ENCODE assay signal across 8 cellular contexts in the genomic region with DNA sequence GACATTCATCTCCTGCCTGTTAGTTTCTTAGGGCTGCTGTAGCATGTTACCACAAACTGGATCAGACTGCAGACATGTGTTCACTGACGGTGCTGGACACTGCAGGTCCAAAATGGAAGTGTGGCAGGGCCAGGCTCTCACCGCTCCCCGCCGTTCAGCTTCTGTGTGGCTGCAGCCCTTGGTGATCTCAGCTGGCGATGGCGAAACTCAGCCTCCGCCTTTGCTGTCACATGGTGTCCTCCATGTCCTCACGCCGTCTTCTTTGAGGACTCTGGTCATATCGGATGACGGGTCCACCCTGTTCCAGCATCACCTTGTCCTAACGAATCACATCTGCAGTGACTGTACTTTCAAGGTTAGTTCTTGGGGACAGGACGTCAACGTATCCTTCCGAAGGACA. TPM values are rescaled to one million over a fixed set of nuclear protein-coding genes. Genes with fewer than 3 reads are reported as not detected.
"Had no signal": no experiment of that assay in that cellular context is flagged by ENCODE, and none has a peak within 500 bp of the region (broad histone marks: within the 10 kb centered on the region; RNA-seq: fewer than 3 reads in every experiment).

No MANE protein-coding gene starts in this region.

- DNase-seq: GM23248, H7, HCEC 1CT, KG1 had no signal

- H3K27ac Mint-ChIP-seq: IgD-negative memory B cell had no signal

- H2AFZ ChIP-seq: GM23248 had no signal

- H3K27ac ChIP-seq: GM23248 had no signal

- H3K9ac ChIP-seq: GM23248 had no signal

- FAIRE-seq: HTR-8/SVneo had no signal

- H3K36me3 Mint-ChIP-seq: IgD-negative memory B cell had no signal

- H3K9me3 Mint-ChIP-seq: IgD-negative memory B cell had no signal

- H3K4me3 Mint-ChIP-seq: IgD-negative memory B cell had no signal

- H3K4me1 Mint-ChIP-seq: IgD-negative memory B cell had no signal

- H3K4me3 ChIP-seq: GM23248 had no signal

- H3K27me3 Mint-ChIP-seq: IgD-negative memory B cell had no signal

RNA-seq across cellular contexts. Expression of gene HELT, which starts 25.9 kb away (rescaled TPM):
- total RNA-seq: GM23248, H4, H7, HT-29 had no signal
- polyA plus RNA-seq: GM23248, IgD-negative memory B cell had no signal
